20 cellular contexts compared by ENCODE assay signal in genomic region chr10:108736111-108736510, GRCh38.
"Had no signal": no experiment of that assay in that cellular context is flagged by ENCODE, and none has a peak within 500 bp of the region (broad histone marks: within the 10 kb centered on the region; RNA-seq: fewer than 3 reads in every experiment).

No MANE protein-coding gene starts in this region.

- H2AFZ ChIP-seq: neural progenitor cell had no signal

- H3K9me3 ChIP-seq: gastroesophageal sphincter, ovary, prostate gland, right lobe of liver, testis, tibial nerve had no signal

- H3K27ac ChIP-seq: gastroesophageal sphincter, left ventricle myocardium inferior, lower lobe of right lung, neural progenitor cell, ovary, prostate gland, right lobe of liver, spleen, testis, tibial nerve had no signal

- H3K4me2 ChIP-seq: neural progenitor cell had no signal

- H3K4me3 ChIP-seq: gastroesophageal sphincter, left ventricle myocardium inferior, lower lobe of right lung, neural progenitor cell, ovary, prostate gland, right lobe of liver, spleen, testis, tibial nerve had no signal

- H3K9ac ChIP-seq: neural progenitor cell had no signal

- H3K4me1 ChIP-seq: gastroesophageal sphincter, left ventricle myocardium inferior, lower lobe of right lung, neural progenitor cell, prostate gland, right lobe of liver, spleen, testis, tibial nerve had no signal

- DNase-seq: effector memory CD4-positive, alpha-beta T cell; foreskin fibroblast; glutamatergic neuron; kidney; left cardiac atrium; left ventricle myocardium inferior; lower lobe of right lung; midbrain; nucleus accumbens; ovary; right lobe of liver; spleen; stimulated activated CD4-positive, alpha-beta T cell treated with anti-CD3 and anti-CD28 coated beads, Interleukin-15, amount 100 ng/mL, for 24 hours; stimulated activated CD4-positive, alpha-beta T cell treated with anti-CD3 and anti-CD28 coated beads, Interleukin-1b, Interleukin-23, amount 100 ng/mL, for 48 hours; stimulated activated CD4-positive, alpha-beta T cell treated with anti-CD3 and anti-CD28 coated beads, Interleukin-4, amount 100 ng/mL, for 24 hours; testis had no signal

- H3K36me3 ChIP-seq: gastroesophageal sphincter, left ventricle myocardium inferior, lower lobe of right lung, neural progenitor cell, ovary, prostate gland, right lobe of liver, spleen, tibial nerve had no signal

- H3K27me3 ChIP-seq: gastroesophageal sphincter, neural progenitor cell, ovary, right lobe of liver, spleen, testis, tibial nerve had no signal
